ENCODE assay signal across 21 cellular contexts in genomic region chr1:61618755-61619154, GRCh38.
"Had no signal": no experiment of that assay in that cellular context is flagged by ENCODE, and none has a peak within 500 bp of the region (broad histone marks: within the 10 kb centered on the region; RNA-seq: fewer than 3 reads in every experiment).

No MANE protein-coding gene starts in this region.

- H3K27me3 ChIP-seq: ascending aorta, left lung, tibial artery, vagina had no signal

- H3K27me3 Mint-ChIP-seq: dendritic cell treated with granulocyte-macrophage colony-stimulating factor and Interleukin-4, amounts not matched to agents 40 ng/mL and 50 ng/mL, for 4 days had no signal

- H3K4me3 ChIP-seq: ascending aorta, left lung, psoas muscle, tibial artery, vagina had no signal

- H3K4me3 Mint-ChIP-seq: activated CD8-positive, alpha-beta T cell treated with anti-CD3 and anti-CD28 coated beads, Interleukin-2, amount 10 ng/mL, durations not matched to agents 7 days and 5 days; activated naive CD4-positive, alpha-beta T cell treated with anti-CD3 and anti-CD28 coated beads, Interleukin-2, amount 10 ng/mL, durations not matched to agents 7 days and 5 days; dendritic cell treated with granulocyte-macrophage colony-stimulating factor and Interleukin-4, amounts not matched to agents 40 ng/mL and 50 ng/mL, for 4 days; T-helper 2 cell treated with Interferon-gamma antibody and Interleukin-4, amounts not matched to agents 5 μg/mL and 100 μg/mL, for 36 hours had no signal

- H3K36me3 ChIP-seq: ascending aorta, left lung, tibial artery, vagina had no signal

- FAIRE-seq: endothelial cell of umbilical vein, frontal cortex had no signal

- ATAC-seq: activated CD8-positive, alpha-beta T cell treated with anti-CD3 and anti-CD28 coated beads, Interleukin-2, amount 10 ng/mL, durations not matched to agents 7 days and 5 days; left lung; psoas muscle; right cardiac atrium; stimulated activated naive CD8-positive, alpha-beta T cell treated with anti-CD3 and anti-CD28 coated beads, Interleukin-15, Interleukin-2, amounts not matched to agents 100 U/mL and 50 U/mL, for 24 hours had no signal

- H3K36me3 Mint-ChIP-seq: activated naive CD4-positive, alpha-beta T cell treated with anti-CD3 and anti-CD28 coated beads, Interleukin-2, amount 10 ng/mL, durations not matched to agents 7 days and 5 days had no signal

- H3K27ac Mint-ChIP-seq: activated CD8-positive, alpha-beta T cell treated with anti-CD3 and anti-CD28 coated beads, Interleukin-2, amount 10 ng/mL, durations not matched to agents 7 days and 5 days; activated naive CD4-positive, alpha-beta T cell treated with anti-CD3 and anti-CD28 coated beads, Interleukin-2, amount 10 ng/mL, durations not matched to agents 7 days and 5 days; dendritic cell treated with granulocyte-macrophage colony-stimulating factor and Interleukin-4, amounts not matched to agents 40 ng/mL and 50 ng/mL, for 4 days; T-helper 2 cell treated with Interferon-gamma antibody and Interleukin-4, amounts not matched to agents 5 μg/mL and 100 μg/mL, for 36 hours had no signal

- DNase-seq: activated CD4-positive, alpha-beta T cell treated with anti-CD3 and anti-CD28 coated beads for 48 hours; activated CD4-positive, CD25-positive, alpha-beta regulatory T cell; activated CD8-positive, alpha-beta T cell treated with anti-CD3 and anti-CD28 coated beads, Interleukin-2, amount 10 ng/mL, durations not matched to agents 7 days and 5 days; activated effector memory CD4-positive, alpha-beta T cell treated with Interleukin-2 at 50 U/mL for 16 hours; activated naive CD4-positive, alpha-beta T cell treated with anti-CD3 and anti-CD28 coated beads, Interleukin-2, amount 10 ng/mL, durations not matched to agents 7 days and 5 days; activated T-cell treated with anti-CD3 and anti-CD28 coated beads, Interleukin-2, amount 50 U/mL, for 48 hours; effector CD8-positive, alpha-beta T cell; head of caudate nucleus; left lung; psoas muscle; right cardiac atrium; stimulated activated CD4-positive, alpha-beta T cell treated with anti-CD3 and anti-CD28 coated beads, Interleukin-2, amount 100 ng/mL, for 24 hours; stimulated activated naive CD8-positive, alpha-beta T cell treated with anti-CD3 and anti-CD28 coated beads, Interleukin-15, Interleukin-2, amounts not matched to agents 100 U/mL and 50 U/mL, for 24 hours; substantia nigra; tibial artery had no signal

- H3K9me3 Mint-ChIP-seq: activated naive CD4-positive, alpha-beta T cell treated with anti-CD3 and anti-CD28 coated beads, Interleukin-2, amount 10 ng/mL, durations not matched to agents 7 days and 5 days; dendritic cell treated with granulocyte-macrophage colony-stimulating factor and Interleukin-4, amounts not matched to agents 40 ng/mL and 50 ng/mL, for 4 days; T-helper 2 cell treated with Interferon-gamma antibody and Interleukin-4, amounts not matched to agents 5 μg/mL and 100 μg/mL, for 36 hours had no signal

- H3K4me1 ChIP-seq: ascending aorta, psoas muscle, vagina had no signal

- H3K9me3 ChIP-seq: ascending aorta, left lung, psoas muscle, tibial artery, vagina had no signal

- H3K27ac ChIP-seq: ascending aorta, left lung, psoas muscle, tibial artery, vagina had no signal

- H3K4me1 Mint-ChIP-seq: activated naive CD4-positive, alpha-beta T cell treated with anti-CD3 and anti-CD28 coated beads, Interleukin-2, amount 10 ng/mL, durations not matched to agents 7 days and 5 days had no signal
